ENCODE assay signal across 1 cellular context in the genomic region with DNA sequence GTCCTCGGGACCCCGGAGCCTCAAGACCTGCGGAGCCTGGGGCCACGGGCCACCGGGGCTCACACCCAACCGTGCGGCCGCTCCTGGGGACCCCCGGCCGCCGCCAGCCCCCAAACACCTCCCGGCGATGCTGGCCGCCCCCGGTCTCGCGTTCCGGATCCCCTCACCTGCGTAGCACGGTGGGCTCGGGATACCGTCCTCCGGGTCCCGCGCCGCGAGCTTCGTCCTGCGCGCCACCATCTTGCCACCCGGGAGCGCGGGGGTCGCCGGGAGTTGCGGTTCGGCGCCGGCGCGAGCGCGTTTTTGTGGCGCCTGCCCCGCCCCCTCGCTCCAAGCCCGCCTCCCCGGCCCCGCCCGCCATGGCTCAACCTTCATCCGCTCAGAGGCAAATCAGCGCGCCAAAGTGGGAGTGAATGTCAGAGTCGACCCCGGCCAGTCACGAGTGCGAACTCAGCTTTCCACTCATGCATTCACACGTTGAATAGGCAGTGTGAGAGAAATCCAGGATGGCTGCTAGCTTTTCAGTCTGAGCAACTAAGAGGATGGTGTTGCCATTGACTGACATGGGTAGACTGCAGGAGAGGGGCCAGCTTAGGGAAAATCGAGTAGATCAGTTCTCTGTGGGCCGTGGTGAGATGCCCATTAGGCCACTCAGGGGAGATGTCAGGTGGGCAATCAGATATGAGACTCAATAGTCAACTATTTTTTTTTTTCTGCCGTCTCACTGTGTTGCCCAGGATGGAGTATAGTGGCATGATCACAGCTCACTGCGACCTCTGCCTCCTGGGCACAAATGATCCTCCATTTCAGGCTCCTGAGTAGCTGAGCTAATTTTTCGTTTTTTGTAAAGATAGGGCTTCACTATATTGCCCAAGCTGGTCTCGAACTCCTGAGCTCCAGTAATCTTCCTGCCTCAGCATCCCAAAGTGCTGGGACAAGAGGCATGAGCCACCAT.
A peak's percentile ranks its signal among the peaks of the same experiment; 100 is the strongest.
TF ChIP-seq lines count a peak whose summit lies in the region.

No MANE protein-coding gene starts in this region.

TF ChIP-seq in WTC11, 78 proteins besides CTCF, POLR2A, EP300 and RAD21 (continued from another document):
- TF ChIP-seq FOXP4 (CRISPR knock-in tag; IDR thresholded peaks at IDR 0.05) (peak; percentile 66; the same call in 1 of the 2 replicates), FOXP1 (CRISPR knock-in tag; IDR thresholded peaks at IDR 0.05; ENCODE audit: borderline replicate concordance) (peak; percentile 52; the same call in 1 of the 2 replicates), CDX4 (CRISPR knock-in tag; IDR thresholded peaks at IDR 0.05; ENCODE audit: borderline replicate concordance) (no peak), JUN (CRISPR knock-in tag; IDR thresholded peaks at IDR 0.05) (peak; percentile 49; the same call in 1 of the 2 replicates), GABPB1 (CRISPR knock-in tag; IDR thresholded peaks at IDR 0.05) (0 out of 2 replicates have a peak, but pooled peaks have one; percentile 25), ETV6 (CRISPR knock-in tag; IDR thresholded peaks at IDR 0.05) (peak; percentile 80)
- TF ChIP-seq, protein P1, sequence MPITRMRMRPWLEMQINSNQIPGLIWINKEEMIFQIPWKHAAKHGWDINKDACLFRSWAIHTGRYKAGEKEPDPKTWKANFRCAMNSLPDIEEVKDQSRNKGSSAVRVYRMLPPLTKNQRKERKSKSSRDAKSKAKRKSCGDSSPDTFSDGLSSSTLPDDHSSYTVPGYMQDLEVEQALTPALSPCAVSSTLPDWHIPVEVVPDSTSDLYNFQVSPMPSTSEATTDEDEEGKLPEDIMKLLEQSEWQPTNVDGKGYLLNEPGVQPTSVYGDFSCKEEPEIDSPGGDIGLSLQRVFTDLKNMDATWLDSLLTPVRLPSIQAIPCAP (CRISPR knock-in tag; IDR thresholded peaks at IDR 0.05): peak; percentile 59; the same call in 1 of the 2 replicates
- TF ChIP-seq, protein P2, sequence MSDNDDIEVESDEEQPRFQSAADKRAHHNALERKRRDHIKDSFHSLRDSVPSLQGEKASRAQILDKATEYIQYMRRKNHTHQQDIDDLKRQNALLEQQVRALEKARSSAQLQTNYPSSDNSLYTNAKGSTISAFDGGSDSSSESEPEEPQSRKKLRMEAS (CRISPR knock-in tag; IDR thresholded peaks at IDR 0.05): peak; percentile 72
